In the genomic region with DNA sequence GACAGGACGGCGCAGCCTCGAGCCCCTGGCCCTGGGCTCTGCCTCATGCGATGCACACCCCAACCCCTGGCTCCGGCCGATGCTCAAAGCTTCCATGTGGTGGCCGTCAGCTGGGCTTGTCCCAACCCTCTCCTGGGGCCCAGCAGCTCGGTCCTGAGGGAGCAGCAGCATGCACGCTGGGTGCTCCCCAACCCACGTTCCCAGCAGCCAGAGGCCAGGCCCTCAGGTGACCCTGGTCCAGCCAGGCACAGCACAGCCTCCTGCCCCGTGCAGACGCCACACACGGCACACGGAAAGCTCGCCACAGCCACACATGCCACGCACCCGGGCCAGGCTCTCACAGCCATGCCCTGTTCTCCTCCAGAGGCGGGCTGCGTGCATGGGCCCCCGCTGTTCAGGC, we compare ENCODE assay signal across 14 cellular contexts.
"Had no signal": no experiment of that assay in that cellular context is flagged by ENCODE, and none has a peak within 500 bp of the region (broad histone marks: within the 10 kb centered on the region; RNA-seq: fewer than 3 reads in every experiment).

No MANE protein-coding gene starts in this region.

- H3K27ac ChIP-seq: epithelial cell of prostate, ovary, stomach, testis, upper lobe of left lung had no signal

- H3K9me3 ChIP-seq: ovary, stomach, testis, upper lobe of left lung had no signal

- H3K9me3 Mint-ChIP-seq: activated CD4-positive, alpha-beta memory T cell treated with anti-CD3 and anti-CD28 coated beads, Interleukin-2, amount 10 ng/mL, durations not matched to agents 7 days and 5 days; activated T-cell treated with anti-CD3 and anti-CD28 coated beads, Interleukin-2, amount 50 U/mL, for 4 hours; neural crest cell had no signal

- H3K27me3 ChIP-seq: ovary, stomach, testis, upper lobe of left lung had no signal

- DNase-seq: activated CD4-positive, alpha-beta memory T cell treated with anti-CD3 and anti-CD28 coated beads, Interleukin-2, amount 10 ng/mL, durations not matched to agents 7 days and 5 days; activated effector memory CD4-positive, alpha-beta T cell treated with anti-CD3 and anti-CD28 coated beads, Interleukin-2, amount 50 U/mL, for 16 hours; activated T-cell treated with anti-CD3 and anti-CD28 coated beads, Interleukin-2, amount 50 U/mL, for 4 hours; aorta; cerebellar nuclear complex; effector CD8-positive, alpha-beta T cell; foreskin melanocyte; ovary; stomach; testis had no signal

- H3K27ac Mint-ChIP-seq: activated CD4-positive, alpha-beta memory T cell treated with anti-CD3 and anti-CD28 coated beads, Interleukin-2, amount 10 ng/mL, durations not matched to agents 7 days and 5 days had no signal

- H3K27me3 Mint-ChIP-seq: activated CD4-positive, alpha-beta memory T cell treated with anti-CD3 and anti-CD28 coated beads, Interleukin-2, amount 10 ng/mL, durations not matched to agents 7 days and 5 days had no signal

- H3K4me3 Mint-ChIP-seq: neural crest cell had no signal

- H3K4me3 ChIP-seq: ovary, stomach, testis, upper lobe of left lung had no signal

- H3K4me1 ChIP-seq: testis had no signal

- H3K36me3 ChIP-seq: ovary, stomach, upper lobe of left lung had no signal

- ATAC-seq: activated T-cell treated with anti-CD3 and anti-CD28 coated beads, Interleukin-2, amount 50 U/mL, for 4 hours; sciatic nerve had no signal
